In genomic region chr14:68232643-68233055, GRCh38 we compare ENCODE assay signal across 7 cellular contexts.
DNase-seq lines count a peak whose midpoint lies in the region; ATAC-seq, FAIRE-seq and TF ChIP-seq lines count a peak whose summit lies in the region.

No MANE protein-coding gene starts in this region.

- H4K91ac ChIP-seq in mesenchymal stem cell (ENCODE audit: low read length) = no peak overlapping the region

- no peak overlapping the region for H3K4me2 ChIP-seq in GM23338
- H3K4me2 ChIP-seq in mesenchymal stem cell (ENCODE audit: low read length, poor library complexity, severe bottlenecking) = no peak overlapping the region

- H3K27me3 ChIP-seq in GM23338 (ENCODE audit: insufficient read depth) (no peaks in the 10 kb centered on the region), bronchial epithelial cell (ENCODE audit: control insufficient read depth, insufficient read depth, low read length) (no peaks in the 10 kb centered on the region), mesenchymal stem cell (ENCODE audit: control insufficient read depth in 1 of 2, insufficient read depth in 1 of 2, low read length in 2 of 2) (no peaks in the 10 kb centered on the region)

- H3K4me3 Mint-ChIP-seq in GM23338 = no peak overlapping the region

- H3K4me1 ChIP-seq in GM23338 (ENCODE audit: insufficient read depth) = peaks cover 29% of the 10 kb centered on the region
- peaks cover 3% of the 10 kb centered on the region for H3K4me1 ChIP-seq in mesenchymal stem cell (ENCODE audit: control insufficient read depth, insufficient read depth, low read depth, low read length)

- H3K79me2 ChIP-seq in GM23338 (replicated peaks; ENCODE audit: insufficient read depth) = no peaks in the 10 kb centered on the region

- no peak overlapping the region for H2BK120ac ChIP-seq in mesenchymal stem cell (ENCODE audit: low read depth, low read length)

- H3K36me3 ChIP-seq in GM23338 (ENCODE audit: insufficient read depth) = no peaks in the 10 kb centered on the region
- no peaks in the 10 kb centered on the region for H3K36me3 ChIP-seq in bronchial epithelial cell (ENCODE audit: control insufficient read depth, insufficient read depth, low read length)
- H3K36me3 ChIP-seq in mesenchymal stem cell (ENCODE audit: control insufficient read depth in 1 of 2, insufficient read depth in 2 of 2, low read depth in 1 of 2, low read length in 2 of 2) = no peaks in the 10 kb centered on the region

- peak overlapping the region; percentile 47 for H2BK5ac ChIP-seq in mesenchymal stem cell (ENCODE audit: low read depth, low read length, poor library complexity, severe bottlenecking)

- H3K27me3 Mint-ChIP-seq in GM23338 (ENCODE audit: insufficient read depth, low read depth, poor library complexity) = peaks cover 2% of the 10 kb centered on the region

- no peak overlapping the region for H3K4me3 ChIP-seq in GM23338
- H3K4me3 ChIP-seq in bronchial epithelial cell (ENCODE audit: low read depth, low read length) = no peak overlapping the region
- no peak overlapping the region for H3K4me3 ChIP-seq in mesenchymal stem cell (ENCODE audit: insufficient read depth in 1 of 2, low read depth in 1 of 2, low read length in 2 of 2)

- no peak overlapping the region for H3K23ac ChIP-seq in mesenchymal stem cell (ENCODE audit: low read length in 2 of 2)

- no peaks in the 10 kb centered on the region for H4K20me1 ChIP-seq in GM23338 (replicated peaks; ENCODE audit: insufficient read depth)

- no peak overlapping the region for H3K14ac ChIP-seq in mesenchymal stem cell (ENCODE audit: low read length in 2 of 2)

- no peak overlapping the region for H2AK5ac ChIP-seq in mesenchymal stem cell (ENCODE audit: low read length, severe bottlenecking)

- no peak for DNase-seq in GM23338 (ENCODE audit: low spot score)
- peak; percentile 96 for DNase-seq in LHCN-M2 (ENCODE audit: low read depth)
- peak; percentile 99 for DNase-seq in bronchial epithelial cell (ENCODE audit: low read depth)
- DNase-seq in mesenchymal stem cell = peak; percentile 100
- no peak for DNase-seq in NCI-H1930 (lab: John Stamatoyannopoulos, UW)

- H3F3A ChIP-seq in GM23338 (replicated peaks; ENCODE audit: low read depth) = peaks cover 2% of the 10 kb centered on the region; the same call in 1 of the 2 replicates

- H2BK12ac ChIP-seq in mesenchymal stem cell (ENCODE audit: low read length in 2 of 2) = no peak overlapping the region

- ATAC-seq in GM18498 (IDR thresholded peaks at IDR 0.05; ENCODE audit: unreplicated experiment) (peak; percentile 79), GM23338 (peak; percentile 54; the same call in 2 of the 3 replicates), HG03025 (IDR thresholded peaks at IDR 0.05; ENCODE audit: low FRiP score, unreplicated experiment) (no peak)

- H3K27ac Mint-ChIP-seq in GM23338 = no peak overlapping the region

- no peak overlapping the region for H3K4ac ChIP-seq in mesenchymal stem cell (ENCODE audit: low read depth in 1 of 2, low read length in 2 of 2)

- peaks cover 10% of the 10 kb centered on the region; the same call in 2 of the 3 replicates for H3K4me1 Mint-ChIP-seq in GM23338

- TF ChIP-seq CTCF in GM23338 (conservative IDR thresholded peaks at IDR 0.05; ENCODE audit: low read depth in 2 of 2) = no peak
- TF ChIP-seq CTCF in bronchial epithelial cell (IDR thresholded peaks at IDR 0.05; ENCODE audit: insufficient read depth, low read length, severe bottlenecking) = no peak

- H3K36me3 Mint-ChIP-seq in GM23338 (ENCODE audit: low read depth) = no peaks in the 10 kb centered on the region; the same call in 2 of the 3 replicates

- H3K18ac ChIP-seq in mesenchymal stem cell (ENCODE audit: low read depth in 1 of 2, low read length in 2 of 2) = no peak overlapping the region

- H3K9me3 ChIP-seq in mesenchymal stem cell (ENCODE audit: control insufficient read depth, low read length) = no peaks in the 10 kb centered on the region

- H3K9ac ChIP-seq in mesenchymal stem cell (ENCODE audit: low read length) = peak overlapping the region; percentile 73

- 28% methylated on average over 1 of the region's 1 CpG for WGBS in mesenchymal stem cell

- H2AFZ ChIP-seq in GM23338 (no peak overlapping the region), mesenchymal stem cell (ENCODE audit: low read depth, low read length) (no peak overlapping the region)

- no peaks in the 10 kb centered on the region for H3K9me2 ChIP-seq in GM23338 (ENCODE audit: insufficient read depth)

- peaks cover 3% of the 10 kb centered on the region for H3K79me1 ChIP-seq in mesenchymal stem cell (replicated peaks; ENCODE audit: low read length, poor library complexity, severe bottlenecking)

- no peak for FAIRE-seq in bronchial epithelial cell (lab: Jason Lieb, UNC)

- H2BK15ac ChIP-seq in mesenchymal stem cell (ENCODE audit: low read depth, poor library complexity, severe bottlenecking) = no peak overlapping the region

- H4K8ac ChIP-seq in mesenchymal stem cell (ENCODE audit: low read length) = no peak overlapping the region

- H3K27ac ChIP-seq in GM23338 (ENCODE audit: low read depth) = no peak overlapping the region; the same call in 1 of the 2 replicates
- peak overlapping the region; percentile 89 for H3K27ac ChIP-seq in mesenchymal stem cell (ENCODE audit: low read length, poor library complexity, severe bottlenecking)

- no peaks in the 10 kb centered on the region for H3K9me3 Mint-ChIP-seq in GM23338

TF ChIP-seq in GM23338, 12 proteins besides CTCF, POLR2A, EP300 and RAD21:
- TF ChIP-seq STAT1 (IDR thresholded peaks at IDR 0.05; ENCODE audit: unreplicated experiment) = no peak
- no peak for TF ChIP-seq EZH2 (IDR thresholded peaks at IDR 0.05; ENCODE audit: low read depth, unreplicated experiment)
- TF ChIP-seq ZNF114 (CRISPR knock-in tag; IDR thresholded peaks at IDR 0.05) = no peak
- TF ChIP-seq REST (IDR thresholded peaks at IDR 0.05; ENCODE audit: unreplicated experiment) = no peak
- TF ChIP-seq CREB1 (CRISPR knock-in tag; IDR thresholded peaks at IDR 0.05; ENCODE audit: low read depth) = no peak
TF ChIP-seq in GM23338: peak in this region for 0.

Comparison
In these comparisons a context has a peak if more than half of its experiments do, and no peak if none do; other contexts are left out.
1. DNase-seq: peak in LHCN-M2 (single experiment), bronchial epithelial cell (single experiment) and mesenchymal stem cell (single experiment); none in GM23338 (single experiment) and NCI-H1930 (0 of 2).